ENCODE assay signal across 8 cellular contexts in genomic region chr7:148982596-148983219, GRCh38. TPM values are rescaled to one million over a fixed set of nuclear protein-coding genes. Genes with fewer than 3 reads are reported as not detected.
DNase-seq lines count a peak whose midpoint lies in the region; ATAC-seq and TF ChIP-seq lines count a peak whose summit lies in the region.

No MANE protein-coding gene starts in this region.

- peak overlapping the region; percentile 51 for H3K9ac ChIP-seq in OCI-LY3 (ENCODE audit: low read length)

- peaks cover 6% of the 10 kb centered on the region for H3K9me3 Mint-ChIP-seq in activated naive CD4-positive, alpha-beta T cell treated with anti-CD3 and anti-CD28 coated beads for 36 hours
- H3K9me3 Mint-ChIP-seq in natural killer cell = peaks cover 0 to 3% of the 10 kb centered on the region in 2 donors

- no peaks in the 10 kb centered on the region for H3K9me3 ChIP-seq in OCI-LY3 (ENCODE audit: insufficient read depth, low read length)

- H4K20me1 ChIP-seq in OCI-LY3 (ENCODE audit: insufficient read depth, low read length) = no peaks in the 10 kb centered on the region

- no peak for DNase-seq in activated naive CD4-positive, alpha-beta T cell treated with anti-CD3 and anti-CD28 coated beads for 36 hours
- DNase-seq in activated naive CD4-positive, alpha-beta T cell (lab: John Stamatoyannopoulos, UW) = no peak
- DNase-seq in dermis blood vessel endothelial cell (peak; percentile 43), natural killer cell (no peak), globus pallidus (ENCODE audit: low spot score) (no peak), HuH-7.5 (ENCODE audit: low spot score) (no peak)

- H3K27ac ChIP-seq in OCI-LY3 (ENCODE audit: low read length) = no peak overlapping the region

- H3K4me3 ChIP-seq in OCI-LY3 (ENCODE audit: low read length) = peak overlapping the region; percentile 87

- peaks cover 23% of the 10 kb centered on the region for H3K4me1 ChIP-seq in OCI-LY3 (ENCODE audit: low read length)

- peaks cover 15% of the 10 kb centered on the region for H3K27me3 ChIP-seq in OCI-LY3 (ENCODE audit: low read depth, low read length)

- H3K4me3 Mint-ChIP-seq in activated naive CD4-positive, alpha-beta T cell treated with anti-CD3 and anti-CD28 coated beads for 36 hours = peak overlapping the region; percentile 92
- peak overlapping the region; percentile 91 for H3K4me3 Mint-ChIP-seq in natural killer cell

- CTCF ChIA-PET in activated naive CD4-positive, alpha-beta T cell treated with anti-CD3 and anti-CD28 coated beads for 36 hours (lab: Charles Lee) = interaction anchor here (0.5 to 2.6 kb wide), 5 partner anchors 8 to 162 kb away, joined by 3 to 13 read pairs (median 4); no protein-coding TSS in a partner anchor

- H3K36me3 ChIP-seq in OCI-LY3 (replicated peaks; ENCODE audit: low read depth, low read length) = no peaks in the 10 kb centered on the region

- H3K36me3 Mint-ChIP-seq in activated naive CD4-positive, alpha-beta T cell treated with anti-CD3 and anti-CD28 coated beads for 36 hours (ENCODE audit: low read depth) = peaks cover 2% of the 10 kb centered on the region
- no peaks in the 10 kb centered on the region for H3K36me3 Mint-ChIP-seq in natural killer cell

- H3K27me3 Mint-ChIP-seq in activated naive CD4-positive, alpha-beta T cell treated with anti-CD3 and anti-CD28 coated beads for 36 hours (ENCODE audit: low read depth) = peaks cover 7% of the 10 kb centered on the region
- H3K27me3 Mint-ChIP-seq in natural killer cell (ENCODE audit: low read depth in 2 of 2) = peaks cover 5 to 9% of the 10 kb centered on the region in 2 donors

- peak overlapping the region; percentile 23 for H3K27ac Mint-ChIP-seq in activated naive CD4-positive, alpha-beta T cell treated with anti-CD3 and anti-CD28 coated beads for 36 hours
- peak overlapping the region; percentile 93 to 97 for H3K27ac Mint-ChIP-seq in natural killer cell

- TF ChIP-seq CTCF in OCI-LY3 (IDR thresholded peaks at IDR 0.05; ENCODE audit: low read depth, low read length) (no peak), natural killer cell (IDR thresholded peaks at IDR 0.05) (no peak)

- intact Hi-C loops in activated naive CD4-positive, alpha-beta T cell treated with anti-CD3 and anti-CD28 coated beads for 36 hours (cut with micrococcal nuclease) = loop anchor here (1.0 to 10.0 kb wide), 8 partner anchors 18 to 622 kb away; partner anchors contain the start of genes EZH2, ZNF425 and ZNF786
- intact Hi-C loops in natural killer cell (cut with micrococcal nuclease) = no loop called here

- ATAC-seq in natural killer cell = no peak
- no peak for ATAC-seq in GM18498 (IDR thresholded peaks at IDR 0.05; ENCODE audit: unreplicated experiment)

- peak overlapping the region; percentile 34 for H2AFZ ChIP-seq in OCI-LY3 (ENCODE audit: low read depth, low read length)

- peak overlapping the region; percentile 98 for H3K4me2 ChIP-seq in OCI-LY3 (ENCODE audit: low read length)

- peaks cover 45% of the 10 kb centered on the region for H3K4me1 Mint-ChIP-seq in activated naive CD4-positive, alpha-beta T cell treated with anti-CD3 and anti-CD28 coated beads for 36 hours (ENCODE audit: low read depth)
- peaks cover 38 to 51% of the 10 kb centered on the region in 2 donors for H3K4me1 Mint-ChIP-seq in natural killer cell

- H3K79me2 ChIP-seq in OCI-LY3 (ENCODE audit: low read length) = no peaks in the 10 kb centered on the region

RNA-seq across cellular contexts. Expression of gene PDIA4, which starts 45.6 kb away (rescaled TPM):
- 10 to 100 TPM; 80.2 to 82.8 TPM for total RNA-seq in activated naive CD4-positive, alpha-beta T cell treated with anti-CD3 and anti-CD28 coated beads for 36 hours
- total RNA-seq in dermis blood vessel endothelial cell (411 and 434 TPM in 2 replicates), natural killer cell (10 to 100 TPM; 54.0 to 82.0 (median 62.7) TPM)
